7 cellular contexts compared by ENCODE assay signal in the genomic region with DNA sequence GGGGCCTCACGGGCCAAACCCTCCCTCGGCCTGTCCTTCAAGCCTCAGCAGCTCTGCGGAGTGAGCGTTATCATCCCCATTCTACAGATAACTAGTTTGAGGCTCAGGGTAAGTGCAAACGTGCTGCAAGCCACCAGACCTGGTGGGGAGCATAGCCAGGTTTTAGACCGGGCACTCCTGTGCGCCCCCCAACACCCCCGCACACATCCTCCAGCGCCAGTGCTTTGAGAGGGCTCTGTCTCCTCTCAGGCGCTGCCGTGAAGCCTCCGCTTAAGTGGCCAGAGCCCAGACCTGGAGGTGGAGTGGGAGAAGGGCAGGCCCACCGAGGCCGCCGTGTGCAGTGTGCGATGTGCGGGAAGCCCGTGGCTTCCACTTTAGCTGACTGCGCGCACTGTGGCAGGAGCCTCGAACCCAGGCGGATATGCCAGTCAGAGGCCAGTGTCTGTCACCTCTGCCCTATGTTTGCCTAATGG. TPM values are rescaled to one million over a fixed set of nuclear protein-coding genes. Genes with fewer than 3 reads are reported as not detected.
DNase-seq lines count a peak whose midpoint lies in the region; ATAC-seq lines count a peak whose summit lies in the region.

No MANE protein-coding gene starts in this region.

- H3K36me3 Mint-ChIP-seq in activated CD4-positive, alpha-beta memory T cell treated with anti-CD3 and anti-CD28 coated beads, Interleukin-2, amount 10 ng/mL, durations not matched to agents 7 days and 5 days (ENCODE audit: low read depth), result peaks cover 82% of the 10 kb centered on the region
- H3K36me3 Mint-ChIP-seq in immature natural killer cell, result peaks cover 0 to 5% (median 3%) of the 10 kb centered on the region in 3 donors

- peak overlapping the region; percentile 97 for H3K27ac Mint-ChIP-seq in activated CD4-positive, alpha-beta memory T cell treated with anti-CD3 and anti-CD28 coated beads, Interleukin-2, amount 10 ng/mL, durations not matched to agents 7 days and 5 days
- peak overlapping the region; percentile 94 to 99 (median 97) for H3K27ac Mint-ChIP-seq in immature natural killer cell

- peaks cover 81% of the 10 kb centered on the region for H3K4me1 Mint-ChIP-seq in activated CD4-positive, alpha-beta memory T cell treated with anti-CD3 and anti-CD28 coated beads, Interleukin-2, amount 10 ng/mL, durations not matched to agents 7 days and 5 days
- H3K4me1 Mint-ChIP-seq in immature natural killer cell, result peaks cover 83 to 85% of the 10 kb centered on the region in 2 donors

- H3K27ac ChIP-seq in substantia nigra (ENCODE audit: low read depth, low read length, poor library complexity, severe bottlenecking), result peak overlapping the region; percentile 68

- no peaks in the 10 kb centered on the region for H3K9me3 Mint-ChIP-seq in activated CD4-positive, alpha-beta memory T cell treated with anti-CD3 and anti-CD28 coated beads, Interleukin-2, amount 10 ng/mL, durations not matched to agents 7 days and 5 days
- no peaks in the 10 kb centered on the region for H3K9me3 Mint-ChIP-seq in immature natural killer cell

- ATAC-seq in HG02642 (IDR thresholded peaks at IDR 0.05; ENCODE audit: poor library complexity, unreplicated experiment) (peak; percentile 1), GM18907 (IDR thresholded peaks at IDR 0.05; ENCODE audit: unreplicated experiment) (no peak)

- H3K4me3 Mint-ChIP-seq in activated CD4-positive, alpha-beta memory T cell treated with anti-CD3 and anti-CD28 coated beads, Interleukin-2, amount 10 ng/mL, durations not matched to agents 7 days and 5 days, result peak overlapping the region; percentile 92
- peak overlapping the region; percentile 91 to 97 (median 96) for H3K4me3 Mint-ChIP-seq in immature natural killer cell

- peak; percentile 48 for DNase-seq in activated CD4-positive, alpha-beta memory T cell treated with anti-CD3 and anti-CD28 coated beads, Interleukin-2, amount 10 ng/mL, durations not matched to agents 7 days and 5 days
- DNase-seq in immature natural killer cell (peak; percentile 64 to 72 (median 71)), substantia nigra (lab: John Stamatoyannopoulos, UW) (no peak), DMS153 (lab: John Stamatoyannopoulos, UW) (no peak), dedifferentiated amniotic fluid mesenchymal stem cell (ENCODE audit: extremely low spot score) (no peak)

- POLR2A ChIA-PET in activated CD4-positive, alpha-beta memory T cell treated with anti-CD3 and anti-CD28 coated beads, Interleukin-2, amount 10 ng/mL, durations not matched to agents 7 days and 5 days (lab: Charles Lee), result interaction anchor here (0.9 to 15.2 kb wide), 14 partner anchors 6 to 1181 kb away, joined by 3 to 404 read pairs (median 6); a partner anchor contains a TSS

- no peaks in the 10 kb centered on the region for H3K27me3 Mint-ChIP-seq in activated CD4-positive, alpha-beta memory T cell treated with anti-CD3 and anti-CD28 coated beads, Interleukin-2, amount 10 ng/mL, durations not matched to agents 7 days and 5 days
- peaks cover 6 to 17% (median 13%) of the 10 kb centered on the region in 3 donors for H3K27me3 Mint-ChIP-seq in immature natural killer cell (ENCODE audit: low read depth in 3 of 3)

- CTCF ChIA-PET in activated CD4-positive, alpha-beta memory T cell treated with anti-CD3 and anti-CD28 coated beads, Interleukin-2, amount 10 ng/mL, durations not matched to agents 7 days and 5 days (lab: Charles Lee), result interaction anchor here (4.6 kb wide), 1 partner anchor 27 kb away, joined by 31 read pairs; no protein-coding TSS in a partner anchor

RNA-seq across cellular contexts. Expression of a gene that starts 1.6 kb away (rescaled TPM):
- total RNA-seq in activated CD4-positive, alpha-beta memory T cell treated with anti-CD3 and anti-CD28 coated beads, Interleukin-2, amount 10 ng/mL, durations not matched to agents 7 days and 5 days, result 100 to 1,000 TPM; 184 to 185 TPM
- polyA plus RNA-seq in immature natural killer cell, result 100 to 1,000 TPM; 220 to 241 (median 238) TPM

RNA-seq across cellular contexts. Expression of a gene that starts 56.9 kb away (rescaled TPM):
- 10 to 100 TPM; 19.4 to 20.0 TPM for total RNA-seq in activated CD4-positive, alpha-beta memory T cell treated with anti-CD3 and anti-CD28 coated beads, Interleukin-2, amount 10 ng/mL, durations not matched to agents 7 days and 5 days
- 1 to 10 TPM; 7.4 to 9.8 (median 8.9) TPM for polyA plus RNA-seq in immature natural killer cell

Comparison
In these comparisons a context has a peak if more than half of its experiments do, and no peak if none do; other contexts are left out.
1. DNase-seq: peak in activated CD4-positive, alpha-beta memory T cell treated with anti-CD3 and anti-CD28 coated beads, Interleukin-2, amount 10 ng/mL, durations not matched to agents 7 days and 5 days (single experiment) and immature natural killer cell (3 of 3); none in substantia nigra (0 of 49), DMS153 (single experiment) and dedifferentiated amniotic fluid mesenchymal stem cell (single experiment).